1 cellular context compared by ENCODE assay signal in genomic region chr16:30409125-30410060, GRCh38.
TF ChIP-seq lines count a peak whose summit lies in the region.

No MANE protein-coding gene starts in this region.

TF ChIP-seq in K562, 482 proteins besides CTCF, POLR2A, EP300 and RAD21 (continued from another document):
- TF ChIP-seq, protein P1, sequence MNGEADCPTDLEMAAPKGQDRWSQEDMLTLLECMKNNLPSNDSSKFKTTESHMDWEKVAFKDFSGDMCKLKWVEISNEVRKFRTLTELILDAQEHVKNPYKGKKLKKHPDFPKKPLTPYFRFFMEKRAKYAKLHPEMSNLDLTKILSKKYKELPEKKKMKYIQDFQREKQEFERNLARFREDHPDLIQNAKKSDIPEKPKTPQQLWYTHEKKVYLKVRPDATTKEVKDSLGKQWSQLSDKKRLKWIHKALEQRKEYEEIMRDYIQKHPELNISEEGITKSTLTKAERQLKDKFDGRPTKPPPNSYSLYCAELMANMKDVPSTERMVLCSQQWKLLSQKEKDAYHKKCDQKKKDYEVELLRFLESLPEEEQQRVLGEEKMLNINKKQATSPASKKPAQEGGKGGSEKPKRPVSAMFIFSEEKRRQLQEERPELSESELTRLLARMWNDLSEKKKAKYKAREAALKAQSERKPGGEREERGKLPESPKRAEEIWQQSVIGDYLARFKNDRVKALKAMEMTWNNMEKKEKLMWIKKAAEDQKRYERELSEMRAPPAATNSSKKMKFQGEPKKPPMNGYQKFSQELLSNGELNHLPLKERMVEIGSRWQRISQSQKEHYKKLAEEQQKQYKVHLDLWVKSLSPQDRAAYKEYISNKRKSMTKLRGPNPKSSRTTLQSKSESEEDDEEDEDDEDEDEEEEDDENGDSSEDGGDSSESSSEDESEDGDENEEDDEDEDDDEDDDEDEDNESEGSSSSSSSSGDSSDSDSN (IDR thresholded peaks at IDR 0.05; ENCODE audit: borderline replicate concordance in 1 of 2, low read depth in 2 of 2, low read length in 2 of 2) = peak in 1 of 2 experiments; percentile 57; a peak in 1 of 4 replicates
- TF ChIP-seq SMAD1 (IDR thresholded peaks at IDR 0.05; ENCODE audit: low read depth, low read length, partially characterized antibody) = peak; percentile 42
- no peak for TF ChIP-seq PKNOX1 (IDR thresholded peaks at IDR 0.05)
- TF ChIP-seq RBM39 (optimal IDR thresholded peaks at IDR 0.05; ENCODE audit: low read depth, low read length) = peak; percentile 62
- TF ChIP-seq, protein P2, sequence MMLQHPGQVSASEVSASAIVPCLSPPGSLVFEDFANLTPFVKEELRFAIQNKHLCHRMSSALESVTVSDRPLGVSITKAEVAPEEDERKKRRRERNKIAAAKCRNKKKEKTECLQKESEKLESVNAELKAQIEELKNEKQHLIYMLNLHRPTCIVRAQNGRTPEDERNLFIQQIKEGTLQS (IDR thresholded peaks at IDR 0.05) = no peak
- TF ChIP-seq, protein P2 (CRISPR knock-in tag; conservative IDR thresholded peaks at IDR 0.05) = 0 out of 2 replicates have a peak, but pooled peaks have one; percentile 43
- TF ChIP-seq E2F6 (IDR thresholded peaks at IDR 0.05; ENCODE audit: borderline replicate concordance in 1 of 2, extremely low read depth in 1 of 2, insufficient read depth in 1 of 2, insufficient read length in 1 of 2, low read depth in 1 of 2, low read length in 1 of 2, poor library complexity in 1 of 2, severe bottlenecking in 1 of 2) = no peak
- TF ChIP-seq ZNF79 (CRISPR knock-in tag; IDR thresholded peaks at IDR 0.05; ENCODE audit: low read depth) = no peak
- TF ChIP-seq TRIM24 (IDR thresholded peaks at IDR 0.05) = no peak
- TF ChIP-seq, protein P3, sequence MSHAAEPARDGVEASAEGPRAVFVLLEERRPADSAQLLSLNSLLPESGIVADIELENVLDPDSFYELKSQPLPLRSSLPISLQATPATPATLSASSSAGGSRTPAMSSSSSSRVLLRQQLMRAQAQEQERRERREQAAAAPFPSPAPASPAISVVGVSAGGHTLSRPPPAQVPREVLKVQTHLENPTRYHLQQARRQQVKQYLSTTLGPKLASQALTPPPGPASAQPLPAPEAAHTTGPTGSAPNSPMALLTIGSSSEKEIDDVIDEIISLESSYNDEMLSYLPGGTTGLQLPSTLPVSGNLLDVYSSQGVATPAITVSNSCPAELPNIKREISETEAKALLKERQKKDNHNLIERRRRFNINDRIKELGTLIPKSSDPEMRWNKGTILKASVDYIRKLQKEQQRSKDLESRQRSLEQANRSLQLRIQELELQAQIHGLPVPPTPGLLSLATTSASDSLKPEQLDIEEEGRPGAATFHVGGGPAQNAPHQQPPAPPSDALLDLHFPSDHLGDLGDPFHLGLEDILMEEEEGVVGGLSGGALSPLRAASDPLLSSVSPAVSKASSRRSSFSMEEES (CRISPR knock-in tag; IDR thresholded peaks at IDR 0.05) = no peak
- 0 out of 4 replicates have a peak, but pooled peaks of 1 of the 2 experiments have one; percentile 44 for TF ChIP-seq SIN3A (IDR thresholded peaks at IDR 0.05; ENCODE audit: borderline replicate concordance in 2 of 2, control insufficient read depth in 1 of 2, low read depth in 2 of 2, low read length in 2 of 2)
- TF ChIP-seq THRA (IDR thresholded peaks at IDR 0.05) = no peak
- peak; percentile 51; the same call in 1 of the 2 replicates for TF ChIP-seq ZBTB7A (IDR thresholded peaks at IDR 0.05; ENCODE audit: borderline replicate concordance, control insufficient read depth, low read depth, low read length)
- peak; percentile 39; the same call in 1 of the 2 replicates for TF ChIP-seq MEF2A (IDR thresholded peaks at IDR 0.05; ENCODE audit: control insufficient read depth, low read depth, low read length)
